In genomic region chr2:222796413-222797103, GRCh38 we compare ENCODE assay signal across 1 cellular context.
A peak's percentile ranks its signal among the peaks of the same experiment; 100 is the strongest.
TF ChIP-seq lines count a peak whose summit lies in the region.

No MANE protein-coding gene starts in this region.

TF ChIP-seq in HepG2, 621 proteins besides CTCF, POLR2A, EP300 and RAD21 (continued from another document and continues in another):
- TF ChIP-seq, protein P1, sequence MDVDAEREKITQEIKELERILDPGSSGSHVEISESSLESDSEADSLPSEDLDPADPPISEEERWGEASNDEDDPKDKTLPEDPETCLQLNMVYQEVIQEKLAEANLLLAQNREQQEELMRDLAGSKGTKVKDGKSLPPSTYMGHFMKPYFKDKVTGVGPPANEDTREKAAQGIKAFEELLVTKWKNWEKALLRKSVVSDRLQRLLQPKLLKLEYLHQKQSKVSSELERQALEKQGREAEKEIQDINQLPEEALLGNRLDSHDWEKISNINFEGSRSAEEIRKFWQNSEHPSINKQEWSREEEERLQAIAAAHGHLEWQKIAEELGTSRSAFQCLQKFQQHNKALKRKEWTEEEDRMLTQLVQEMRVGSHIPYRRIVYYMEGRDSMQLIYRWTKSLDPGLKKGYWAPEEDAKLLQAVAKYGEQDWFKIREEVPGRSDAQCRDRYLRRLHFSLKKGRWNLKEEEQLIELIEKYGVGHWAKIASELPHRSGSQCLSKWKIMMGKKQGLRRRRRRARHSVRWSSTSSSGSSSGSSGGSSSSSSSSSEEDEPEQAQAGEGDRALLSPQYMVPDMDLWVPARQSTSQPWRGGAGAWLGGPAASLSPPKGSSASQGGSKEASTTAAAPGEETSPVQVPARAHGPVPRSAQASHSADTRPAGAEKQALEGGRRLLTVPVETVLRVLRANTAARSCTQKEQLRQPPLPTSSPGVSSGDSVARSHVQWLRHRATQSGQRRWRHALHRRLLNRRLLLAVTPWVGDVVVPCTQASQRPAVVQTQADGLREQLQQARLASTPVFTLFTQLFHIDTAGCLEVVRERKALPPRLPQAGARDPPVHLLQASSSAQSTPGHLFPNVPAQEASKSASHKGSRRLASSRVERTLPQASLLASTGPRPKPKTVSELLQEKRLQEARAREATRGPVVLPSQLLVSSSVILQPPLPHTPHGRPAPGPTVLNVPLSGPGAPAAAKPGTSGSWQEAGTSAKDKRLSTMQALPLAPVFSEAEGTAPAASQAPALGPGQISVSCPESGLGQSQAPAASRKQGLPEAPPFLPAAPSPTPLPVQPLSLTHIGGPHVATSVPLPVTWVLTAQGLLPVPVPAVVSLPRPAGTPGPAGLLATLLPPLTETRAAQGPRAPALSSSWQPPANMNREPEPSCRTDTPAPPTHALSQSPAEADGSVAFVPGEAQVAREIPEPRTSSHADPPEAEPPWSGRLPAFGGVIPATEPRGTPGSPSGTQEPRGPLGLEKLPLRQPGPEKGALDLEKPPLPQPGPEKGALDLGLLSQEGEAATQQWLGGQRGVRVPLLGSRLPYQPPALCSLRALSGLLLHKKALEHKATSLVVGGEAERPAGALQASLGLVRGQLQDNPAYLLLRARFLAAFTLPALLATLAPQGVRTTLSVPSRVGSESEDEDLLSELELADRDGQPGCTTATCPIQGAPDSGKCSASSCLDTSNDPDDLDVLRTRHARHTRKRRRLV (CRISPR knock-in tag; IDR thresholded peaks at IDR 0.05): no peak
- TF ChIP-seq GLMP (CRISPR knock-in tag; IDR thresholded peaks at IDR 0.05; ENCODE audit: borderline replicate concordance): no peak
- TF ChIP-seq HNRNPLL (IDR thresholded peaks at IDR 0.05; ENCODE audit: low read depth, low read length, poor library complexity, severe bottlenecking): no peak
- 0 out of 2 replicates have a peak, but pooled peaks have one; percentile 26 for TF ChIP-seq KDM3A (CRISPR knock-in tag; IDR thresholded peaks at IDR 0.05; ENCODE audit: low read depth)
- no peak for TF ChIP-seq IKZF1 (IDR thresholded peaks at IDR 0.05)
- TF ChIP-seq KDM5A (IDR thresholded peaks at IDR 0.05; ENCODE audit: borderline replicate concordance, low read length): peak; percentile 64; the same call in 1 of the 2 replicates
- peak; percentile 92; the same call in 1 of the 2 replicates for TF ChIP-seq ZNF468 (CRISPR knock-in tag; IDR thresholded peaks at IDR 0.05)
- no peak for TF ChIP-seq ZNF432 (CRISPR knock-in tag; IDR thresholded peaks at IDR 0.05; ENCODE audit: borderline replicate concordance)
- no peak for TF ChIP-seq SYNCRIP (IDR thresholded peaks at IDR 0.05; ENCODE audit: insufficient read depth, low read depth, low read length)
- TF ChIP-seq, protein P2, sequence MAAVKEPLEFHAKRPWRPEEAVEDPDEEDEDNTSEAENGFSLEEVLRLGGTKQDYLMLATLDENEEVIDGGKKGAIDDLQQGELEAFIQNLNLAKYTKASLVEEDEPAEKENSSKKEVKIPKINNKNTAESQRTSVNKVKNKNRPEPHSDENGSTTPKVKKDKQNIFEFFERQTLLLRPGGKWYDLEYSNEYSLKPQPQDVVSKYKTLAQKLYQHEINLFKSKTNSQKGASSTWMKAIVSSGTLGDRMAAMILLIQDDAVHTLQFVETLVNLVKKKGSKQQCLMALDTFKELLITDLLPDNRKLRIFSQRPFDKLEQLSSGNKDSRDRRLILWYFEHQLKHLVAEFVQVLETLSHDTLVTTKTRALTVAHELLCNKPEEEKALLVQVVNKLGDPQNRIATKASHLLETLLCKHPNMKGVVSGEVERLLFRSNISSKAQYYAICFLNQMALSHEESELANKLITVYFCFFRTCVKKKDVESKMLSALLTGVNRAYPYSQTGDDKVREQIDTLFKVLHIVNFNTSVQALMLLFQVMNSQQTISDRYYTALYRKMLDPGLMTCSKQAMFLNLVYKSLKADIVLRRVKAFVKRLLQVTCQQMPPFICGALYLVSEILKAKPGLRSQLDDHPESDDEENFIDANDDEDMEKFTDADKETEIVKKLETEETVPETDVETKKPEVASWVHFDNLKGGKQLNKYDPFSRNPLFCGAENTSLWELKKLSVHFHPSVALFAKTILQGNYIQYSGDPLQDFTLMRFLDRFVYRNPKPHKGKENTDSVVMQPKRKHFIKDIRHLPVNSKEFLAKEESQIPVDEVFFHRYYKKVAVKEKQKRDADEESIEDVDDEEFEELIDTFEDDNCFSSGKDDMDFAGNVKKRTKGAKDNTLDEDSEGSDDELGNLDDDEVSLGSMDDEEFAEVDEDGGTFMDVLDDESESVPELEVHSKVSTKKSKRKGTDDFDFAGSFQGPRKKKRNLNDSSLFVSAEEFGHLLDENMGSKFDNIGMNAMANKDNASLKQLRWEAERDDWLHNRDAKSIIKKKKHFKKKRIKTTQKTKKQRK (IDR thresholded peaks at IDR 0.05; ENCODE audit: low read length): no peak
- no peak for TF ChIP-seq ZBTB14 (CRISPR knock-in tag; IDR thresholded peaks at IDR 0.05)
- no peak for TF ChIP-seq ZNF839 (CRISPR knock-in tag; IDR thresholded peaks at IDR 0.05; ENCODE audit: borderline replicate concordance)
- 0 out of 2 replicates have a peak, but pooled peaks have one; percentile 11 for TF ChIP-seq ZNF337 (CRISPR knock-in tag; IDR thresholded peaks at IDR 0.05; ENCODE audit: borderline replicate concordance, low read depth)
- TF ChIP-seq EED (CRISPR knock-in tag; IDR thresholded peaks at IDR 0.05): no peak
- TF ChIP-seq ZNF20 (CRISPR knock-in tag; IDR thresholded peaks at IDR 0.05): no peak
- 0 out of 2 replicates have a peak, but pooled peaks have one; percentile 23 for TF ChIP-seq RELA (CRISPR knock-in tag; IDR thresholded peaks at IDR 0.05)
- no peak for TF ChIP-seq TSC22D2 (CRISPR knock-in tag; IDR thresholded peaks at IDR 0.05; ENCODE audit: borderline replicate concordance)
- no peak for TF ChIP-seq PTBP1 (IDR thresholded peaks at IDR 0.05; ENCODE audit: low read depth, low read length, poor library complexity, severe bottlenecking)
- peak; percentile 88 for TF ChIP-seq MED8 (CRISPR knock-in tag; IDR thresholded peaks at IDR 0.05; ENCODE audit: insufficient replicate concordance)
- peak; percentile 72 for TF ChIP-seq ZNF644 (CRISPR knock-in tag; IDR thresholded peaks at IDR 0.05; ENCODE audit: low read depth)
- TF ChIP-seq RBFOX2 (IDR thresholded peaks at IDR 0.05; ENCODE audit: low read depth, low read length): no peak; the same call in 1 of the 2 replicates
- TF ChIP-seq NFKB2 (CRISPR knock-in tag; IDR thresholded peaks at IDR 0.05; ENCODE audit: borderline replicate concordance): 0 out of 2 replicates have a peak, but pooled peaks have one; percentile 53
- TF ChIP-seq ZNF264 (CRISPR knock-in tag; IDR thresholded peaks at IDR 0.05): peak; percentile 96
- no peak for TF ChIP-seq SRSF9 (IDR thresholded peaks at IDR 0.05; ENCODE audit: borderline replicate concordance, insufficient read depth, low read depth, low read length, poor library complexity, severe bottlenecking)
- TF ChIP-seq STAT5B (CRISPR knock-in tag; IDR thresholded peaks at IDR 0.05): peak; percentile 20; the same call in 1 of the 2 replicates
- TF ChIP-seq SUZ12 (IDR thresholded peaks at IDR 0.05; ENCODE audit: low read depth, low read length): no peak
- no peak for TF ChIP-seq ZNF138 (CRISPR knock-in tag; IDR thresholded peaks at IDR 0.05; ENCODE audit: low read depth)
- no peak for TF ChIP-seq NR3C1 (CRISPR knock-in tag; IDR thresholded peaks at IDR 0.05)
- TF ChIP-seq, protein P3, sequence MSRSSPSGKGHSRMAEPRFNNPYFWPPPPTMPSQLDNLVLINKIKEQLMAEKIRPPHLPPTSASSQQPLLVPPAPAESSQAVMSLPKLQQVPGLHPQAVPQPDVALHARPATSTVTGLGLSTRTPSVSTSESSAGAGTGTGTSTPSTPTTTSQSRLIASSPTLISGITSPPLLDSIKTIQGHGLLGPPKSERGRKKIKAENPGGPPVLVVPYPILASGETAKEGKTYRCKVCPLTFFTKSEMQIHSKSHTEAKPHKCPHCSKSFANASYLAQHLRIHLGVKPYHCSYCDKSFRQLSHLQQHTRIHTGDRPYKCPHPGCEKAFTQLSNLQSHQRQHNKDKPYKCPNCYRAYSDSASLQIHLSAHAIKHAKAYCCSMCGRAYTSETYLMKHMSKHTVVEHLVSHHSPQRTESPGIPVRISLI (CRISPR knock-in tag; IDR thresholded peaks at IDR 0.05; ENCODE audit: borderline replicate concordance): peak; percentile 84
- no peak for TF ChIP-seq ZNF879 (CRISPR knock-in tag; IDR thresholded peaks at IDR 0.05)
- TF ChIP-seq ZNF761 (CRISPR knock-in tag; conservative IDR thresholded peaks at IDR 0.05): 0 out of 2 replicates have a peak, but pooled peaks have one; percentile 28
- TF ChIP-seq ATM (IDR thresholded peaks at IDR 0.05; ENCODE audit: borderline replicate concordance): no peak
- peak; percentile 87 for TF ChIP-seq ZNF556 (CRISPR knock-in tag; IDR thresholded peaks at IDR 0.05; ENCODE audit: borderline replicate concordance)
- no peak for TF ChIP-seq ZNF782 (CRISPR knock-in tag; IDR thresholded peaks at IDR 0.05; ENCODE audit: borderline replicate concordance)
- peak; percentile 93 for TF ChIP-seq REPIN1 (CRISPR knock-in tag; IDR thresholded peaks at IDR 0.05; ENCODE audit: borderline replicate concordance, low read depth)
- TF ChIP-seq ZNF678 (CRISPR knock-in tag; IDR thresholded peaks at IDR 0.05): no peak
- no peak for TF ChIP-seq SETDB1 (CRISPR knock-in tag; IDR thresholded peaks at IDR 0.05; ENCODE audit: borderline replicate concordance)
- peak; percentile 92 for TF ChIP-seq ZFP36L1 (CRISPR knock-in tag; IDR thresholded peaks at IDR 0.05)
- TF ChIP-seq, protein P4, sequence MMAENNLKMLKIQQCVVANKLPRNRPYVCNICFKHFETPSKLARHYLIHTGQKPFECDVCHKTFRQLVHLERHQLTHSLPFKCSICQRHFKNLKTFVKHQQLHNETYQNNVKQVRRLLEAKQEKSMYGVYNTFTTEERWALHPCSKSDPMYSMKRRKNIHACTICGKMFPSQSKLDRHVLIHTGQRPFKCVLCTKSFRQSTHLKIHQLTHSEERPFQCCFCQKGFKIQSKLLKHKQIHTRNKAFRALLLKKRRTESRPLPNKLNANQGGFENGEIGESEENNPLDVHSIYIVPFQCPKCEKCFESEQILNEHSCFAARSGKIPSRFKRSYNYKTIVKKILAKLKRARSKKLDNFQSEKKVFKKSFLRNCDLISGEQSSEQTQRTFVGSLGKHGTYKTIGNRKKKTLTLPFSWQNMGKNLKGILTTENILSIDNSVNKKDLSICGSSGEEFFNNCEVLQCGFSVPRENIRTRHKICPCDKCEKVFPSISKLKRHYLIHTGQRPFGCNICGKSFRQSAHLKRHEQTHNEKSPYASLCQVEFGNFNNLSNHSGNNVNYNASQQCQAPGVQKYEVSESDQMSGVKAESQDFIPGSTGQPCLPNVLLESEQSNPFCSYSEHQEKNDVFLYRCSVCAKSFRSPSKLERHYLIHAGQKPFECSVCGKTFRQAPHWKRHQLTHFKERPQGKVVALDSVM (CRISPR knock-in tag; IDR thresholded peaks at IDR 0.05): peak; percentile 56; the same call in 1 of the 2 replicates
- peak; percentile 80; the same call in 1 of the 2 replicates for TF ChIP-seq BRD4 (CRISPR knock-in tag; IDR thresholded peaks at IDR 0.05)
- TF ChIP-seq GATA4 (IDR thresholded peaks at IDR 0.05; ENCODE audit: borderline replicate concordance, low read depth): peak; percentile 99
- peak; percentile 94 for TF ChIP-seq ZNF878 (CRISPR knock-in tag; IDR thresholded peaks at IDR 0.05)
- TF ChIP-seq, protein P5, sequence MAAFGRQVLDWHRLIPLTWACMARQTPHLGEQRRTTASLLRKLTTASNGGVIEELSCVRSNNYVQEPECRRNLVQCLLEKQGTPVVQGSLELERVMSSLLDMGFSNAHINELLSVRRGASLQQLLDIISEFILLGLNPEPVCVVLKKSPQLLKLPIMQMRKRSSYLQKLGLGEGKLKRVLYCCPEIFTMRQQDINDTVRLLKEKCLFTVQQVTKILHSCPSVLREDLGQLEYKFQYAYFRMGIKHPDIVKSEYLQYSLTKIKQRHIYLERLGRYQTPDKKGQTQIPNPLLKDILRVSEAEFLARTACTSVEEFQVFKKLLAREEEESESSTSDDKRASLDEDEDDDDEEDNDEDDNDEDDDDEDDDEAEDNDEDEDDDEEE (CRISPR knock-in tag; IDR thresholded peaks at IDR 0.05): no peak
- peak; percentile 63 for TF ChIP-seq KMT2A (CRISPR knock-in tag; IDR thresholded peaks at IDR 0.05)
- TF ChIP-seq ATF5 (CRISPR knock-in tag; IDR thresholded peaks at IDR 0.05; ENCODE audit: low read depth): no peak
- TF ChIP-seq ZNF33A (CRISPR knock-in tag; IDR thresholded peaks at IDR 0.05; ENCODE audit: borderline replicate concordance): no peak
- TF ChIP-seq IKZF4 (CRISPR knock-in tag; IDR thresholded peaks at IDR 0.05; ENCODE audit: borderline replicate concordance, low read depth, not compliant biosample characterization): peak; percentile 34
- no peak for TF ChIP-seq ZNF484 (CRISPR knock-in tag; IDR thresholded peaks at IDR 0.05; ENCODE audit: borderline replicate concordance, low read depth)
- TF ChIP-seq HMG20B (CRISPR knock-in tag; conservative IDR thresholded peaks at IDR 0.05): peak; percentile 98
- TF ChIP-seq TCF12 (IDR thresholded peaks at IDR 0.05): no peak
- peak; percentile 96 for TF ChIP-seq TCF12 (CRISPR knock-in tag; IDR thresholded peaks at IDR 0.05)
- TF ChIP-seq YEATS4 (CRISPR knock-in tag; IDR thresholded peaks at IDR 0.05; ENCODE audit: borderline replicate concordance): peak; percentile 68; the same call in 1 of the 2 replicates
- peak; percentile 81 for TF ChIP-seq ATF1 (CRISPR knock-in tag; IDR thresholded peaks at IDR 0.05)
- TF ChIP-seq TP53 (CRISPR knock-in tag; conservative IDR thresholded peaks at IDR 0.05): no peak; the same call in 1 of the 2 replicates
- TF ChIP-seq RXRA (CRISPR knock-in tag; IDR thresholded peaks at IDR 0.05): peak; percentile 97
- peak; percentile 87; the same call in 1 of the 2 replicates for TF ChIP-seq MEF2D (CRISPR knock-in tag; IDR thresholded peaks at IDR 0.05)
- TF ChIP-seq ZNF260 (CRISPR knock-in tag; IDR thresholded peaks at IDR 0.05; ENCODE audit: borderline replicate concordance, low read depth): no peak
- peak; percentile 77; the same call in 1 of the 2 replicates for TF ChIP-seq ZNF557 (CRISPR knock-in tag; IDR thresholded peaks at IDR 0.05)
